Comparison of ENCODE assay signal across 8 cellular contexts in genomic region chr11:115502636-115503082, GRCh38. TPM values are rescaled to one million over a fixed set of nuclear protein-coding genes. Genes with fewer than 3 reads are reported as not detected.
DNase-seq lines count a peak whose midpoint lies in the region; ATAC-seq and TF ChIP-seq lines count a peak whose summit lies in the region.

No MANE protein-coding gene starts in this region.

- dilution Hi-C loops in IMR-90 (cut with HindIII; ENCODE audit: low sequenced_read_pairs, unreplicated experiment) = no loop called here

- H2BK120ac ChIP-seq in IMR-90 (ENCODE audit: low read depth, low read length) (no peak overlapping the region), neuronal stem cell (ENCODE audit: low read depth, low read length) (peak overlapping the region; percentile 25)

- H3K27ac ChIP-seq in IMR-90 (ENCODE audit: insufficient read depth, low read length) (no peak overlapping the region; the same call in 1 of the 2 replicates), neuronal stem cell (replicated peaks; ENCODE audit: low read length) (no peak overlapping the region)

- CTCF ChIA-PET in IMR-90 (lab: Yijun Ruan, JAX) = interaction anchor here (1.4 to 1.5 kb wide), 2 partner anchors 165 to 168 kb away, joined by 3 to 6 read pairs; no protein-coding TSS in a partner anchor

- H4K20me1 ChIP-seq in IMR-90 (ENCODE audit: insufficient read depth, low read length) = peaks cover 8% of the 10 kb centered on the region; the same call in 1 of the 2 replicates

- H4K8ac ChIP-seq in IMR-90 (ENCODE audit: low read depth in 2 of 2, low read length in 2 of 2) (no peak overlapping the region), neuronal stem cell (ENCODE audit: low read depth, low read length) (no peak overlapping the region)

- H3K14ac ChIP-seq in IMR-90 (replicated peaks; ENCODE audit: low read depth, low read length) (no peak overlapping the region), neuronal stem cell (ENCODE audit: low read length) (peak overlapping the region; percentile 96)

- H3K36me3 ChIP-seq in BE2C (no peaks in the 10 kb centered on the region), IMR-90 (ENCODE audit: control insufficient read depth, insufficient read depth, low read length) (no peaks in the 10 kb centered on the region), neuronal stem cell (replicated peaks in 1 of 2; ENCODE audit: control insufficient read depth in 2 of 2, insufficient read depth in 2 of 2, low read length in 2 of 2) (no peaks in the 10 kb centered on the region)

- no peak for DNase-seq in BE2C
- DNase-seq in IMR-90 = no peak
- DNase-seq in epithelial cell of esophagus (ENCODE audit: low read depth) = no peak
- no peak for DNase-seq in neuronal stem cell (ENCODE audit: low spot score)
- DNase-seq in globus pallidus (ENCODE audit: low spot score) = no peak
- no peak for DNase-seq in T-helper 1 cell
- DNase-seq in MV-4-11 (lab: John Stamatoyannopoulos, UW) = no peak

- H3K56ac ChIP-seq in IMR-90 (ENCODE audit: extremely low read depth, insufficient read depth, low read length) = no peak overlapping the region

- POLR2A ChIA-PET in IMR-90 (lab: Charles Lee; ENCODE audit: unreplicated experiment) = interaction anchor here (0.6 to 1.0 kb wide), 2 partner anchors 56 to 120 kb away, joined by 3 read pairs; no protein-coding TSS in a partner anchor

- ATAC-seq in IMR-90 (ENCODE audit: low read depth) = no peak
- ATAC-seq in GM21515 (IDR thresholded peaks at IDR 0.05; ENCODE audit: unreplicated experiment) = no peak

- H2AK5ac ChIP-seq in IMR-90 (ENCODE audit: low read depth, low read length) (no peak overlapping the region), neuronal stem cell (ENCODE audit: low read depth, low read length) (peak overlapping the region; percentile 64)

- in situ Hi-C loops in IMR-90 (cut with MboI; ENCODE audit: low sequenced_read_pairs) = no loop called here

- H3K4ac ChIP-seq in IMR-90 (ENCODE audit: low read depth, low read length) = no peak overlapping the region
- H3K4ac ChIP-seq in neuronal stem cell (ENCODE audit: low read length) = no peak overlapping the region

- 0% methylated on average over 14 of the region's 30 CpGs; no CpG with 5 or more reads in 1 of the 2 experiments for WGBS in IMR-90 (ENCODE audit: extremely low coverage in 2 of 2, insufficient read length in 1 of 2), 2 experiments
- WGBS in neuronal stem cell (ENCODE audit: extremely low coverage in 2 of 2, insufficient read length in 2 of 2, insufficient replicate concordance in 1 of 2), 2 donors = no CpG with 5 or more reads among the region's 30 CpGs

- peak overlapping the region; percentile 97 for H2AFZ ChIP-seq in IMR-90 (replicated peaks; ENCODE audit: low read length, poor library complexity)
- H2AFZ ChIP-seq in neuronal stem cell (ENCODE audit: low read length) = peak overlapping the region; percentile 88

- no peak overlapping the region for H3K18ac ChIP-seq in IMR-90 (ENCODE audit: low read depth, low read length)
- H3K18ac ChIP-seq in neuronal stem cell (ENCODE audit: low read length) = peak overlapping the region; percentile 94

- H2BK15ac ChIP-seq in IMR-90 (ENCODE audit: low read depth, low read length) = no peak overlapping the region
- H2BK15ac ChIP-seq in neuronal stem cell (ENCODE audit: low read length) = peak overlapping the region; percentile 82

- H2BK5ac ChIP-seq in IMR-90 (ENCODE audit: low read depth, low read length, poor library complexity, severe bottlenecking) = no peak overlapping the region
- peak overlapping the region; percentile 58 for H2BK5ac ChIP-seq in neuronal stem cell (ENCODE audit: low read length)

- no peaks in the 10 kb centered on the region for H3K27me3 ChIP-seq in BE2C
- peaks cover 8% of the 10 kb centered on the region for H3K27me3 ChIP-seq in IMR-90 (ENCODE audit: control insufficient read depth, insufficient read depth, low read length)
- H3K27me3 ChIP-seq in neuronal stem cell (ENCODE audit: control insufficient read depth in 3 of 3, insufficient read depth in 3 of 3, low read depth in 1 of 3, low read length in 3 of 3) = peaks cover 0 to 23% (median 0%) of the 10 kb centered on the region in 3 experiments

- no peak for TF ChIP-seq POLR2A in IMR-90 (IDR thresholded peaks at IDR 0.05; ENCODE audit: low read depth, low read length)

- no peaks in the 10 kb centered on the region for H3K9me3 ChIP-seq in BE2C
- no peaks in the 10 kb centered on the region for H3K9me3 ChIP-seq in IMR-90 (ENCODE audit: control insufficient read depth, insufficient read depth, low read length)
- H3K9me3 ChIP-seq in neuronal stem cell (replicated peaks in 1 of 2; ENCODE audit: control insufficient read depth in 2 of 2, insufficient read depth in 1 of 2, low read depth in 1 of 2, low read length in 2 of 2) = no peaks in the 10 kb centered on the region

- no peak for TF ChIP-seq CTCF in BE2C (IDR thresholded peaks at IDR 0.05; ENCODE audit: low read depth, low read length)
- TF ChIP-seq CTCF in IMR-90 (conservative IDR thresholded peaks at IDR 0.05; ENCODE audit: low read depth, low read length) = no peak
- TF ChIP-seq CTCF in epithelial cell of esophagus (IDR thresholded peaks at IDR 0.05; ENCODE audit: insufficient read depth, low read depth, low read length, missing control alignments) = no peak

- BruUV-seq in IMR-90 (replicated peaks; lab: Mats Ljungman, UMichigan) = no TSS peak

- H3K79me1 ChIP-seq in IMR-90 (ENCODE audit: low read depth in 1 of 2, low read length in 2 of 2) (peaks cover 9 to 15% of the 10 kb centered on the region in 2 experiments), neuronal stem cell (ENCODE audit: low read depth, low read length) (no peaks in the 10 kb centered on the region)

- TF ChIP-seq RAD21 in IMR-90 (IDR thresholded peaks at IDR 0.05; ENCODE audit: low read length) = no peak

- H3K9ac ChIP-seq in IMR-90 (ENCODE audit: low read depth, low read length) (peak overlapping the region; percentile 12), neuronal stem cell (ENCODE audit: low read depth, low read length, poor library complexity) (peak overlapping the region; percentile 93)

- H2AK9ac ChIP-seq in IMR-90 (replicated peaks; ENCODE audit: low read depth, low read length, poor library complexity) = peak overlapping the region; percentile 58

- intact Hi-C loops in IMR-90 (cut with micrococcal nuclease) = loop anchor here (1.0 to 10.0 kb wide), 7 partner anchors 167 to 1208 kb away; partner anchors contain the start of gene NNMT

- H4K5ac ChIP-seq in IMR-90 (ENCODE audit: low read depth, low read length) = no peak overlapping the region

- no peak overlapping the region for H2BK20ac ChIP-seq in IMR-90 (ENCODE audit: low read depth, low read length)

- peak overlapping the region; percentile 29; the same call in 1 of the 2 replicates for H3K23ac ChIP-seq in IMR-90 (ENCODE audit: low read depth, low read length)
- H3K23ac ChIP-seq in neuronal stem cell (ENCODE audit: low read depth, low read length, poor library complexity) = peak overlapping the region; percentile 74

- peak overlapping the region; percentile 97 for H3K4me3 ChIP-seq in BE2C (ENCODE audit: low read depth, low read length)
- H3K4me3 ChIP-seq in IMR-90 (ENCODE audit: insufficient read depth, low read depth, low read length) = peak overlapping the region; percentile 60
- H3K4me3 ChIP-seq in epithelial cell of esophagus (ENCODE audit: low read length) = peak overlapping the region; percentile 20
- H3K4me3 ChIP-seq in neuronal stem cell (ENCODE audit: low read length in 2 of 2) = peak overlapping the region; percentile 73 to 94

- H3K4me1 ChIP-seq in BE2C = peaks cover 11% of the 10 kb centered on the region; the same call in 1 of the 2 replicates
- H3K4me1 ChIP-seq in IMR-90 (ENCODE audit: control insufficient read depth, insufficient read depth, low read length) = peaks cover 2% of the 10 kb centered on the region; the same call in 1 of the 2 replicates
- H3K4me1 ChIP-seq in neuronal stem cell (ENCODE audit: control insufficient read depth in 2 of 2, insufficient read depth in 1 of 2, low read depth in 1 of 2, low read length in 2 of 2) = peaks cover 13 to 15% of the 10 kb centered on the region in 2 donors

- H3K4me2 ChIP-seq in IMR-90 (ENCODE audit: low read depth, low read length) (peak overlapping the region; percentile 67), neuronal stem cell (ENCODE audit: insufficient read depth, low read length, poor library complexity, severe bottlenecking) (peak overlapping the region; percentile 89)

- H4K91ac ChIP-seq in IMR-90 (ENCODE audit: insufficient read depth, low read depth, low read length) = no peak overlapping the region
- H4K91ac ChIP-seq in neuronal stem cell (ENCODE audit: low read depth, low read length, poor library complexity) = no peak overlapping the region

- H3K9me1 ChIP-seq in IMR-90 (ENCODE audit: insufficient read depth, low read length) = no peaks in the 10 kb centered on the region; the same call in 1 of the 2 replicates

- H2BK12ac ChIP-seq in neuronal stem cell (ENCODE audit: low read length) = no peak overlapping the region

TF ChIP-seq in IMR-90, 13 proteins besides CTCF, POLR2A, EP300 and RAD21:
- TF ChIP-seq RCOR1 (IDR thresholded peaks at IDR 0.05; ENCODE audit: insufficient replicate concordance, low read length) = no peak
- no peak for TF ChIP-seq SMC3 (IDR thresholded peaks at IDR 0.05; ENCODE audit: low read depth, low read length)
- TF ChIP-seq FOS (IDR thresholded peaks at IDR 0.05; ENCODE audit: low read depth, low read length) = no peak
- TF ChIP-seq RFX5 (IDR thresholded peaks at IDR 0.05; ENCODE audit: low read depth, low read length) = no peak
- TF ChIP-seq MAFK (IDR thresholded peaks at IDR 0.05; ENCODE audit: low read depth, low read length) = no peak

RNA-seq across cellular contexts. Expression of gene CADM1, which starts 1.6 kb away (rescaled TPM):
- 201 TPM for polyA plus RNA-seq in BE2C (2012; ENCODE audit: insufficient read depth, insufficient read length, low read depth)
- total RNA-seq in IMR-90 (2012; rRNA removed) = 62.2 and 77.1 TPM in 2 replicates
- polyA plus RNA-seq in IMR-90 (2012; rRNA removed) = 27.8 and 28.8 TPM in 2 replicates
- polyA plus RNA-seq in IMR-90 (2012; cell fraction: cytosol; rRNA removed) = 10.1 and 18.8 TPM in 2 replicates
- polyA plus RNA-seq in IMR-90 (2012; cell fraction: nucleus; rRNA removed; ENCODE audit: low replicate concordance) = 9.6 and 30.1 TPM in 2 replicates
- polyA plus RNA-seq in neuronal stem cell (2013, experiment 1 of 2) = 70.2 TPM
- 74.4 TPM for polyA plus RNA-seq in neuronal stem cell (2013, experiment 2 of 2)

Comparison
In these comparisons a context has a peak if more than half of its experiments do, and no peak if none do; other contexts are left out.
1. H3K4me3 ChIP-seq: peak in every context shown above with its lines; median percentile 97 in BE2C; 84 in neuronal stem cell; 60 in IMR-90; 20 in epithelial cell of esophagus.